ENCODE assay signal across 25 cellular contexts in the genomic region with DNA sequence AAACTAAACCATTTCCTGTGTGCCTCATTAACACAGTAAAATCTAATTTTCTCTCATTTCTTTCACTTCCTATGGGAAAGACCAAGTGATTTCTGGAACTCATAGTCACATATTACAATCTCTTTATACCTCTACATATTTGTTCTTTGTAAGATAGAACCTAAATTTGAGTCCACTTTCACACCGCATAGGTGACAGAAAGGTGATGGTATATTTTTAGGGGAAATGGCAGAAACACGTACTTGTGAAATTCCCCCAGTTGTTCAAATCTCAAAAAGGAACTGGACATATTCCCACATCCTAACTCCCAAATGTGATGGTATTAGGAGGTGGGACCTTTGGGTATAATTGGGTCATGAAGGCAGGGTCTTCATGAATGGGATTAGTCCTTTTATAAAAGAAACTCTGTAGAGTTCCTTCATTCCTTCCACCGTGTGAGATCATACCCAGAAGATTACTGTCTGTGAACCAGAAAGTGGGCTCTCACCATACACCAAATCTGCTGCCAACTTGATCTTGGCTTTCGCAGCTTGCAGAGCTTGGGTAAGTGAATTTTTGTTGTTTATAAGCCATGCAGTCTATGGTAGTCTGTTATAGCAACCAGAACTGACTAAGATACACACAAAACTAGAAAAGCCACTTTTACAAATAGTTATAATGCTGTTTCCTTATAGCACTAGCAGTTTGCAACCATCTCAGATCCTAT.
"Had no signal": no experiment of that assay in that cellular context is flagged by ENCODE, and none has a peak within 500 bp of the region (broad histone marks: within the 10 kb centered on the region; RNA-seq: fewer than 3 reads in every experiment).

No MANE protein-coding gene starts in this region.

- H3K27me3 ChIP-seq: Peyer's patch, SJCRH30 had no signal

- H3K27ac ChIP-seq: HL-60, PC-9, Peyer's patch, SJCRH30 had no signal

- H2AFZ ChIP-seq: PC-9 had no signal

- ATAC-seq: Right ventricle myocardium inferior, SK-N-SH treated with all-trans-retinoic acid at 6 μM for 48 hours had no signal

- H3K4me2 ChIP-seq: PC-9 had no signal

- H3K4me1 ChIP-seq: Peyer's patch, SJCRH30 had no signal

- DNase-seq: KBM-7, MV-4-11, NCI-H1048, NCI-H1105, NCI-H1417, NCI-H1436 treated with DMSO at 0.1 percent for 48 hours, NCI-H1694, NCI-H187 treated with DMSO at 0.1 percent for 48 hours, NCI-H2029 treated with DMSO at 0.1 percent for 48 hours, NCI-H2171 treated with DMSO at 0.1 percent for 48 hours, NCI-H345, NCI-H446 treated with DMSO at 0.1 percent for 48 hours, NCI-H510A treated with DMSO at 0.1 percent for 48 hours, NCI-H526, NCI-H82, OCI-M1, PC-9, Peyer's patch, SHP77 treated with DMSO at 0.1 percent for 48 hours, SJCRH30, T-helper 1 cell had no signal

- H3K36me3 ChIP-seq: Peyer's patch, SJCRH30 had no signal

- FAIRE-seq: HTR-8/SVneo had no signal

- H3K4me3 ChIP-seq: PC-9, Peyer's patch, SJCRH30 had no signal

- H3K9me3 ChIP-seq: Peyer's patch, SJCRH30 had no signal
